ENCODE assay signal across 9 cellular contexts in the genomic region with DNA sequence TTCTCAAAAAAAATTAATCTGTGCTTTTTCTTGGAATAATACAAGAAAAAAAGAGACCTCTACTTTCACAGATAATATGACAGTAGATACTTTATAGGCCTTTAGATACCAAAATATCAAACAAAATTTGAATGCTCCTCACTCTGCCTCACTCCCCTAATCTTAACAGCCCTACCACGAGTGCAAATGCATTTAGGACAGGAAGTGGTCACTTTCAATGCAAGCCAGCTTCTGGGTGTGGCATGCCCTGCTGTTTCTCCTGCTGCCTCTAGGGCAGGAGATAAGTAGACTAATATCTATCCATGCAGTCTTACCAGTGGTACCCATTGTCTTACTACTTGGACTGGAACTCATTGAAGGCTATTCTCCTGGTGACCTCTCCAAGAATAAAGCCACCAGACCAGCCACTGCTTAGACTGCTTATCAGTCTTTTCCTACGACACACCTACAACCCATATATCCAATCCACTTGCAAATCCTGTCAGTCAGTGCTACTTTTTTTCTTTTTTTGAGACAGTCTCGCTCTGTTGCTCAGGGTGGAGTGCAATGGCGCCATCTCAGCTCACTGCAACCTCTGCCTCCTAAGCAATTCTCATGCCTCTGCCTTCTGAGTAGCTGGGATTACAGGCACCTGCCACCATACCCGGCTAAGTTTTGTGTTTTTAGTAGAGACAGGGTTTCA. TPM values are rescaled to one million over a fixed set of nuclear protein-coding genes. Genes with fewer than 3 reads are reported as not detected.
A peak's percentile ranks its signal among the peaks of the same experiment; 100 is the strongest.
DNase-seq lines count a peak whose midpoint lies in the region; ATAC-seq and TF ChIP-seq lines count a peak whose summit lies in the region.
"Had no signal": no experiment of that assay in that cellular context is flagged by ENCODE, and none has a peak within 500 bp of the region (broad histone marks: within the 10 kb centered on the region; RNA-seq: fewer than 3 reads in every experiment).

No MANE protein-coding gene starts in this region.

- H3K4me3 ChIP-seq in Peyer's patch (no peak overlapping the region), fibroblast of mammary gland (ENCODE audit: control insufficient read depth, low read depth, low read length) (no peak overlapping the region)
- H3K4me3 ChIP-seq: skin epidermis had no signal

- no peaks in the 10 kb centered on the region for H3K4me1 ChIP-seq in Peyer's patch

- intact Hi-C loops in cardiac septum (cut with DNase I) = no loop called here

- ATAC-seq in GM19324 (IDR thresholded peaks at IDR 0.05; ENCODE audit: low FRiP score, unreplicated experiment) (peak; percentile 87), HG03108 (IDR thresholded peaks at IDR 0.05; ENCODE audit: unreplicated experiment) (peak; percentile 98)

- H3K9me3 ChIP-seq in Peyer's patch = no peaks in the 10 kb centered on the region

- H3K27me3 ChIP-seq in Peyer's patch = no peaks in the 10 kb centered on the region

- no peaks in the 10 kb centered on the region for H3K36me3 ChIP-seq in Peyer's patch

- peak in 4 of 6 experiments; percentile 7 to 45 (median 44) for TF ChIP-seq CTCF in Peyer's patch (IDR thresholded peaks at IDR 0.05)
- TF ChIP-seq CTCF in fibroblast of mammary gland (conservative IDR thresholded peaks at IDR 0.05; ENCODE audit: control insufficient read depth, insufficient read depth, low read depth, low read length) = peak; percentile 44

- DNase-seq in EL = peak; percentile 69
- no peak for DNase-seq in Peyer's patch
- DNase-seq in fibroblast of mammary gland (ENCODE audit: low read depth) = peak; percentile 50
- DNase-seq in globus pallidus (ENCODE audit: low spot score) = no peak
- DNase-seq in cardiac septum (ENCODE audit: low spot score) = no peak
- DNase-seq in ecto neural progenitor cell (ENCODE audit: low spot score) = no peak

- TF ChIP-seq POLR2A in Peyer's patch (IDR thresholded peaks at IDR 0.05) = no peak

- no peak overlapping the region for H3K27ac ChIP-seq in Peyer's patch
- H3K27ac ChIP-seq: skin epidermis had no signal

RNA-seq across cellular contexts. Expression of gene FRRS1L, which starts 23.0 kb away (rescaled TPM):
- total RNA-seq in Peyer's patch (1 to 10 TPM in 2 of 4 donors, under 1 TPM in 2; 0.80 to 3.8 (median 1.9) TPM), cardiac septum (0.81 TPM)

RNA-seq across cellular contexts. Expression of gene TMEM245, which starts 24.3 kb away (rescaled TPM):
- total RNA-seq in Peyer's patch = 10 to 100 TPM; 14.0 to 78.8 (median 68.3) TPM
- 73.7 TPM for total RNA-seq in cardiac septum

Comparison
In these comparisons a context has a peak if more than half of its experiments do, and no peak if none do; other contexts are left out.
1. DNase-seq: peak in EL (single experiment) and fibroblast of mammary gland (single experiment); none in Peyer's patch (0 of 3), globus pallidus (single experiment), cardiac septum (single experiment) and ecto neural progenitor cell (single experiment).